ENCODE assay signal across 9 cellular contexts in genomic region chr20:56247954-56248782, GRCh38. TPM values are rescaled to one million over a fixed set of nuclear protein-coding genes. Genes with fewer than 3 reads are reported as not detected.
DNase-seq lines count a peak whose midpoint lies in the region; ATAC-seq and TF ChIP-seq lines count a peak whose summit lies in the region.
"Had no signal": no experiment of that assay in that cellular context is flagged by ENCODE, and none has a peak within 500 bp of the region (broad histone marks: within the 10 kb centered on the region; RNA-seq: fewer than 3 reads in every experiment).

Gene MC3R (plus strand): TSS chr20:56248732. CDS start chr20:56248844, 112 bp downstream.

- peaks cover 42% of the 10 kb centered on the region for H3K27me3 ChIP-seq in neural progenitor cell

- no peak within 1 kb of the TSS for H3K27ac Mint-ChIP-seq in neural progenitor cell

- no peaks in the 10 kb centered on the region for H3F3A ChIP-seq in neural progenitor cell (ENCODE audit: low read depth)

- peaks cover 6% of the 10 kb centered on the region for H3K9me3 Mint-ChIP-seq in neural progenitor cell

- H4K20me1 ChIP-seq in neural progenitor cell (ENCODE audit: low read depth) = no peaks in the 10 kb centered on the region

- H3K4me1 ChIP-seq in neural progenitor cell = no peaks in the 10 kb centered on the region

- peak; percentile 82 for TF ChIP-seq CTCF in neural progenitor cell (IDR thresholded peaks at IDR 0.05)

- no peak within 1 kb of the TSS for H3K4me3 ChIP-seq in neural progenitor cell

- no peaks in the 10 kb centered on the region for H3K4me1 Mint-ChIP-seq in neural progenitor cell

- H3K36me3 ChIP-seq in neural progenitor cell = no peaks in the 10 kb centered on the region

- no peaks in the 10 kb centered on the region for H3K9me3 ChIP-seq in neural progenitor cell (ENCODE audit: low read depth)

- H3K4me2 ChIP-seq in neural progenitor cell = no peak within 1 kb of the TSS

- H3K36me3 Mint-ChIP-seq in neural progenitor cell = no peaks in the 10 kb centered on the region

- no peak within 1 kb of the TSS for H3K27ac ChIP-seq in neural progenitor cell

- peak; percentile 26 to 36 for DNase-seq in NCI-H2081 (lab: John Stamatoyannopoulos, UW)
- no peak for DNase-seq in NCI-H2081 treated with DMSO at 0.1 percent for 48 hours (lab: John Stamatoyannopoulos, UW)
- DNase-seq in NCI-H2196 (lab: John Stamatoyannopoulos, UW; ENCODE audit: unreplicated experiment) = peak; percentile 53
- DNase-seq in activated CD4-positive, alpha-beta T cell treated with anti-CD3 and anti-CD28 coated beads, Interleukin-2, amount 50 U/mL, for 1 hour = peak; percentile 32
- peak; percentile 28 for DNase-seq in epidermal melanocyte (ENCODE audit: insufficient read length, low spot score)
- peak; percentile 75 for DNase-seq in neural progenitor cell (ENCODE audit: low spot score)

- H3K27me3 Mint-ChIP-seq in neural progenitor cell (ENCODE audit: insufficient read depth, low read depth) = peaks cover 13% of the 10 kb centered on the region

- H2AFZ ChIP-seq in neural progenitor cell (replicated peaks) = no peak within 1 kb of the TSS

- ATAC-seq in HG02610 (IDR thresholded peaks at IDR 0.05; ENCODE audit: unreplicated experiment) = peak; percentile 71
- no peak for ATAC-seq in GM18870 (IDR thresholded peaks at IDR 0.05; ENCODE audit: unreplicated experiment)

- H3K9ac ChIP-seq in neural progenitor cell = no peak within 1 kb of the TSS

- no peaks in the 10 kb centered on the region for H3K79me2 ChIP-seq in neural progenitor cell (ENCODE audit: low read depth)

- no peak within 1 kb of the TSS for H3K4me3 Mint-ChIP-seq in neural progenitor cell

RNA-seq across cellular contexts. Expression of gene MC3R, which starts in this region (rescaled TPM):
- not detected in 2 replicates for total RNA-seq in neural progenitor cell (ENCODE audit: low replicate concordance)
- total RNA-seq: subcutaneous adipose tissue had no signal

Comparison
In these comparisons a context has a peak if more than half of its experiments do, and no peak if none do; other contexts are left out.
1. Peak in DNase-seq in neural progenitor cell; RNA of the gene not detected or under 1 TPM.